1 cellular context compared by ENCODE assay signal in the genomic region with DNA sequence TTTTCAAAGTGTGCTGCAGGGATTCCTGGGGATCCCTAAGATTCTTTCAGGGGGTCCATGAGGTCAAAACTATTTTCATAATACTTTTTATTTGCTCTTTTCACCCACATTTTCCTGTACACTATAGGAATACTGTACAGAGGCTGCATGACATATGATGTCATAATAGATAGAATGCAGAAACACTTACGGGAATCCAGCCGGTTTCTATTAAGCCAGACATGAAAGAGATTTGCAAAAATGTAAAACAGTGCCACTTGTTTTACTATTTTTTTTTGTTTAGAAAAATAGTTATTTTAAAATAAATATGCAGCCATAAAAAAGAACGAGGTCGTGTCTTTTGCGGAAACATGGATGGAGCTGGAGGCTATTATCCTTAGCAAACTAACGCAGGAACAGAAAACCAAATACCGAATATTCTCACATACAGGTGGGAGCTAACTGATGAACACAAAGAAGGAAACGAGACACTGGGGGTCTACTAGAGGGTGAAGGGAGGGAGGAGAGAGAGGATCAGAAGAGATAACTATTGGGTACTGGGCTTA.
A peak's percentile ranks its signal among the peaks of the same experiment; 100 is the strongest.
TF ChIP-seq lines count a peak whose summit lies in the region.

No MANE protein-coding gene starts in this region.

TF ChIP-seq in HEK293, 187 proteins besides CTCF, POLR2A, EP300 and RAD21 (continued from another document):
- TF ChIP-seq ZNF280D (tag by site-specific recombination; IDR thresholded peaks at IDR 0.05) (no peak), ZNF449 (tag by site-specific recombination; IDR thresholded peaks at IDR 0.05) (no peak), SCRT2 (tag by site-specific recombination; IDR thresholded peaks at IDR 0.05) (no peak), ZNF211 (tag by site-specific recombination; IDR thresholded peaks at IDR 0.05; ENCODE audit: low read depth) (no peak), PATZ1 (tag by site-specific recombination; IDR thresholded peaks at IDR 0.05) (0 out of 2 replicates have a peak, but pooled peaks have one; percentile 24), ZFP41 (tag by site-specific recombination; IDR thresholded peaks at IDR 0.05; ENCODE audit: borderline replicate concordance) (no peak), FEZF1 (tag by site-specific recombination; IDR thresholded peaks at IDR 0.05) (0 out of 2 replicates have a peak, but pooled peaks have one; percentile 23), KLF9 (tag by site-specific recombination; IDR thresholded peaks at IDR 0.05; ENCODE audit: low read depth) (no peak), ZEB2 (tag by site-specific recombination; IDR thresholded peaks at IDR 0.05) (0 out of 2 replicates have a peak, but pooled peaks have one; percentile 30), ZBTB8A (tag by site-specific recombination; IDR thresholded peaks at IDR 0.05) (no peak), ZNF426 (tag by site-specific recombination; IDR thresholded peaks at IDR 0.05) (no peak), ZNF664 (tag by site-specific recombination; IDR thresholded peaks at IDR 0.05) (no peak), PRDM6 (tag by site-specific recombination; IDR thresholded peaks at IDR 0.05) (peak; percentile 85), ZNF660 (tag by site-specific recombination; IDR thresholded peaks at IDR 0.05) (no peak), HOXC10 (CRISPR knock-in tag; IDR thresholded peaks at IDR 0.05) (no peak), ZNF596 (tag by site-specific recombination; IDR thresholded peaks at IDR 0.05) (0 out of 2 replicates have a peak, but pooled peaks have one; percentile 52), ZNF692 (tag by site-specific recombination; IDR thresholded peaks at IDR 0.05) (no peak), ZBTB21 (tag by site-specific recombination; IDR thresholded peaks at IDR 0.05) (peak; percentile 60; the same call in 1 of the 2 replicates), ZNF26 (tag by site-specific recombination; IDR thresholded peaks at IDR 0.05) (no peak), ZNF37A (tag by site-specific recombination; IDR thresholded peaks at IDR 0.05) (no peak), ZNF677 (tag by site-specific recombination; IDR thresholded peaks at IDR 0.05) (no peak), ZNF488 (tag by site-specific recombination; IDR thresholded peaks at IDR 0.05) (no peak), YY1 (tag by site-specific recombination; IDR thresholded peaks at IDR 0.05) (no peak), TRIM28 (IDR thresholded peaks at IDR 0.05; ENCODE audit: borderline replicate concordance, low read length) (no peak)
- TF ChIP-seq, protein P1, sequence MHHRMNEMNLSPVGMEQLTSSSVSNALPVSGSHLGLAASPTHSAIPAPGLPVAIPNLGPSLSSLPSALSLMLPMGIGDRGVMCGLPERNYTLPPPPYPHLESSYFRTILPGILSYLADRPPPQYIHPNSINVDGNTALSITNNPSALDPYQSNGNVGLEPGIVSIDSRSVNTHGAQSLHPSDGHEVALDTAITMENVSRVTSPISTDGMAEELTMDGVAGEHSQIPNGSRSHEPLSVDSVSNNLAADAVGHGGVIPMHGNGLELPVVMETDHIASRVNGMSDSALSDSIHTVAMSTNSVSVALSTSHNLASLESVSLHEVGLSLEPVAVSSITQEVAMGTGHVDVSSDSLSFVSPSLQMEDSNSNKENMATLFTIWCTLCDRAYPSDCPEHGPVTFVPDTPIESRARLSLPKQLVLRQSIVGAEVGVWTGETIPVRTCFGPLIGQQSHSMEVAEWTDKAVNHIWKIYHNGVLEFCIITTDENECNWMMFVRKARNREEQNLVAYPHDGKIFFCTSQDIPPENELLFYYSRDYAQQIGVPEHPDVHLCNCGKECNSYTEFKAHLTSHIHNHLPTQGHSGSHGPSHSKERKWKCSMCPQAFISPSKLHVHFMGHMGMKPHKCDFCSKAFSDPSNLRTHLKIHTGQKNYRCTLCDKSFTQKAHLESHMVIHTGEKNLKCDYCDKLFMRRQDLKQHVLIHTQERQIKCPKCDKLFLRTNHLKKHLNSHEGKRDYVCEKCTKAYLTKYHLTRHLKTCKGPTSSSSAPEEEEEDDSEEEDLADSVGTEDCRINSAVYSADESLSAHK (tag by site-specific recombination; IDR thresholded peaks at IDR 0.05): no peak
TF ChIP-seq in HEK293: peak in this region for 9.
